In genomic region chr10:132335189-132336063, GRCh38 we compare ENCODE assay signal across 1 cellular context.
TF ChIP-seq lines count a peak whose summit lies in the region.

No MANE protein-coding gene starts in this region.

TF ChIP-seq in HEK293, 187 proteins besides CTCF, POLR2A, EP300 and RAD21 (continued from another document):
- TF ChIP-seq ZNF518A (tag by site-specific recombination; conservative IDR thresholded peaks at IDR 0.05; ENCODE audit: low read depth) (peak; percentile 17; the same call in 1 of the 2 replicates), ZNF146 (tag by site-specific recombination; IDR thresholded peaks at IDR 0.05) (no peak), REPIN1 (tag by site-specific recombination; IDR thresholded peaks at IDR 0.05; ENCODE audit: low read depth) (0 out of 2 replicates have a peak, but pooled peaks have one; percentile 34), ZNF776 (tag by site-specific recombination; IDR thresholded peaks at IDR 0.05; ENCODE audit: borderline replicate concordance) (no peak), ZNF112 (tag by site-specific recombination; IDR thresholded peaks at IDR 0.05) (no peak), ZNF311 (tag by site-specific recombination; IDR thresholded peaks at IDR 0.05; ENCODE audit: borderline replicate concordance) (no peak), ZNF280C (tag by site-specific recombination; IDR thresholded peaks at IDR 0.05) (no peak), KLF8 (tag by site-specific recombination; IDR thresholded peaks at IDR 0.05) (peak; percentile 37), YY1 (tag by site-specific recombination; IDR thresholded peaks at IDR 0.05) (no peak), ZBTB11 (tag by site-specific recombination; conservative IDR thresholded peaks at IDR 0.05; ENCODE audit: low read depth) (no peak), ZFP69B (tag by site-specific recombination; IDR thresholded peaks at IDR 0.05) (peak; percentile 70), ZNF654 (tag by site-specific recombination; IDR thresholded peaks at IDR 0.05; ENCODE audit: low read depth) (no peak), ZNF416 (tag by site-specific recombination; IDR thresholded peaks at IDR 0.05) (no peak), ZXDB (tag by site-specific recombination; IDR thresholded peaks at IDR 0.05) (peak; percentile 98), ZBTB6 (tag by site-specific recombination; IDR thresholded peaks at IDR 0.05) (no peak), PRDM2 (tag by site-specific recombination; IDR thresholded peaks at IDR 0.05; ENCODE audit: borderline replicate concordance) (no peak), ZNF354C (tag by site-specific recombination; IDR thresholded peaks at IDR 0.05; ENCODE audit: borderline replicate concordance, low read depth) (no peak), GLIS1 (tag by site-specific recombination; IDR thresholded peaks at IDR 0.05) (peak; percentile 62)
